Comparison of ENCODE assay signal across 15 cellular contexts in the genomic region with DNA sequence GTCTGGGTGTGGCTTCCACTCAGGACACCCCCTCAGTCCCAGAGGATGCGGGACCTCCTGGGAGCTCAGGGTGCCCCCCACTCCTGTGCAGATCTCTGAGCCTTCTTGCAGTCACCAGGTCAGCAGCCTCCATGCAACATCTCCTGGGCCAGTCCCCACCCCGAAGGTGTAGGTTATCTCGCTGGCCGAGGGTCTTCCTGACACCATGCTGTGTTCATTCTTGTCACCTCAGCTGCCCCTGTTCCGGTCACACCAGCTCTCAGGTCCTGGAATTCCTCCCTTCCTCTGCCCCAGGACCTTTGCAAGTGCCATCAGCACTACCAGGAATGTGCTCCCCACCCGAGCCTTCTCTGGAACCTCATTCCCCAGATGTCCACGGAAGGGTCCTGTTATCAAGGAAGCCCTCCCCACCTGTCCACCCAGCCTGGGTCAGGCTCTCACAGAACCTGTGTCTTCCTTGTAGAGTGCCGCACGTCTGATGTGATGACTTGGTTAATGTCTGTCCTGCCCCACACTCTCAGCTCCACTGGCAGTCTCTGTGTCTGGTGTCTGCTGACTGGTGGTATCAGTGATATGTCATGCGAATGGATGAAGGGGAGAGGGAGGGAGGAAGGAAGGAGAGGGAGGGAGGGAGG.
A peak's percentile ranks its signal among the peaks of the same experiment; 100 is the strongest.
DNase-seq lines count a peak whose midpoint lies in the region; TF ChIP-seq lines count a peak whose summit lies in the region.
"Had no signal": no experiment of that assay in that cellular context is flagged by ENCODE, and none has a peak within 500 bp of the region (broad histone marks: within the 10 kb centered on the region; RNA-seq: fewer than 3 reads in every experiment).

No MANE protein-coding gene starts in this region.

- peaks cover 28% of the 10 kb centered on the region for H3K27me3 Mint-ChIP-seq in chondrocyte (ENCODE audit: low read depth)
- H3K27me3 Mint-ChIP-seq: B cell had no signal

- 0 out of 2 replicates have a peak, but pooled peaks cover 10% of the 10 kb centered on the region for H3K27me3 ChIP-seq in BLaER1
- no peaks in the 10 kb centered on the region for H3K27me3 ChIP-seq in osteoblast (ENCODE audit: insufficient read depth, low read length)
- H3K27me3 ChIP-seq in A673 (replicated peaks; ENCODE audit: insufficient read depth, low read depth, low read length, poor library complexity), result peaks cover 34% of the 10 kb centered on the region

- H3K4me2 ChIP-seq in BLaER1 (peak overlapping the region; percentile 97), osteoblast (ENCODE audit: insufficient read depth, low read length) (no peak overlapping the region)

- H4K20me1 ChIP-seq in BLaER1 (peaks cover 44% of the 10 kb centered on the region), osteoblast (ENCODE audit: insufficient read depth, low read length) (no peaks in the 10 kb centered on the region)

- TF ChIP-seq CTCF in HEK293 (tag by site-specific recombination; IDR thresholded peaks at IDR 0.05) (no peak), chondrocyte (IDR thresholded peaks at IDR 0.05) (no peak), osteoblast (IDR thresholded peaks at IDR 0.05; ENCODE audit: extremely low read depth, low read depth, low read length) (no peak), A673 (conservative IDR thresholded peaks at IDR 0.05; ENCODE audit: low read depth, low read length) (no peak)

- H3K4me3 ChIP-seq in BLaER1 (no peak overlapping the region), HEK293 (ENCODE audit: low read depth, low read length) (no peak overlapping the region), osteoblast (ENCODE audit: insufficient read depth, low read length) (no peak overlapping the region), A673 (ENCODE audit: low read depth, low read length, poor library complexity, severe bottlenecking) (no peak overlapping the region)

- no peak overlapping the region for H3K27ac ChIP-seq in BLaER1
- no peak overlapping the region for H3K27ac ChIP-seq in HEK293 (ENCODE audit: extremely low read depth, low read depth, low read length)
- H3K27ac ChIP-seq in osteoblast (ENCODE audit: low read depth, low read length), result no peak overlapping the region
- H3K27ac ChIP-seq in A673 (ENCODE audit: low read depth, low read length, poor library complexity, severe bottlenecking), result no peak overlapping the region

- POLR2A ChIA-PET in HEK293 (lab: Yijun Ruan, JAX), result no interaction called here
- POLR2A ChIA-PET in A673 (lab: Charles Lee; ENCODE audit: low non-redundant PET), result no interaction called here

- H3K36me3 ChIP-seq in BLaER1 (no peaks in the 10 kb centered on the region), HEK293 (ENCODE audit: control insufficient read depth in 2 of 2, insufficient read depth in 1 of 2, low read length in 2 of 2) (no peaks in the 10 kb centered on the region), osteoblast (ENCODE audit: insufficient read depth, low read length) (no peaks in the 10 kb centered on the region), A673 (ENCODE audit: insufficient read depth, low read length, poor library complexity, severe bottlenecking) (no peaks in the 10 kb centered on the region)

- DNase-seq in chondrocyte (ENCODE audit: low spot score), result peak; percentile 81
- peak; percentile 80 for DNase-seq in osteoblast (ENCODE audit: insufficient read length, low spot score, missing footprints)
- no peak for DNase-seq in stimulated activated CD4-positive, alpha-beta T cell treated with anti-CD3 and anti-CD28 coated beads, Interleukin-12 subunit alpha, Interleukin-12 subunit beta, amount 100 ng/mL, for 4 hours
- DNase-seq in T-helper 9 cell, result no peak
- DNase-seq in NCI-H774 (lab: John Stamatoyannopoulos, UW), result no peak
- no peak for DNase-seq in A673 (ENCODE audit: low spot score)
- DNase-seq: Caco-2; CD8-positive, alpha-beta memory T cell; DND-41; GDM1; H7 had no signal

- H3K4me1 ChIP-seq in BLaER1 (peaks cover 71% of the 10 kb centered on the region), HEK293 (ENCODE audit: control insufficient read depth, insufficient read depth, low read length) (no peaks in the 10 kb centered on the region), osteoblast (ENCODE audit: insufficient read depth, low read length) (no peaks in the 10 kb centered on the region), A673 (ENCODE audit: insufficient read depth, low read length, poor library complexity, severe bottlenecking) (no peaks in the 10 kb centered on the region)
- H3K4me1 ChIP-seq: Caco-2 had no signal

- no peak overlapping the region for H2AFZ ChIP-seq in osteoblast (ENCODE audit: low read length)

- no peaks in the 10 kb centered on the region for H3K79me2 ChIP-seq in osteoblast (ENCODE audit: insufficient read depth, low read length)

- CTCF ChIA-PET in HEK293 (lab: Yijun Ruan, JAX), result interaction anchor here (0.6 kb wide), 1 partner anchor 36 kb away, joined by 8 read pairs; no protein-coding TSS in a partner anchor
- CTCF ChIA-PET in A673 (lab: Charles Lee), result no interaction called here

- H3K4me3 Mint-ChIP-seq in chondrocyte (ENCODE audit: unreplicated experiment), result no peak overlapping the region
- H3K4me3 Mint-ChIP-seq: B cell; CD8-positive, alpha-beta memory T cell; IgD-negative memory B cell had no signal

- BruUV-seq in A673 (replicated peaks; lab: Mats Ljungman, UMichigan), result no TSS peak

- H3K4me1 Mint-ChIP-seq in chondrocyte (ENCODE audit: low read depth), result no peaks in the 10 kb centered on the region
- H3K4me1 Mint-ChIP-seq: B cell; CD8-positive, alpha-beta memory T cell had no signal

- no peak overlapping the region for H3K9ac ChIP-seq in BLaER1

- H3K9me3 Mint-ChIP-seq in chondrocyte (ENCODE audit: low read depth), result no peaks in the 10 kb centered on the region
- H3K9me3 Mint-ChIP-seq: CD8-positive, alpha-beta memory T cell; IgD-negative memory B cell had no signal

- H3K27ac Mint-ChIP-seq in chondrocyte (ENCODE audit: unreplicated experiment), result no peak overlapping the region
- H3K27ac Mint-ChIP-seq: B cell had no signal

- intact Hi-C loops in A673 (cut with micrococcal nuclease; ENCODE audit: unreplicated experiment), result no loop called here

- H3K36me3 Mint-ChIP-seq in chondrocyte (ENCODE audit: low read depth), result no peaks in the 10 kb centered on the region
- H3K36me3 Mint-ChIP-seq: CD8-positive, alpha-beta memory T cell had no signal

- H3K9me3 ChIP-seq in BLaER1, result no peaks in the 10 kb centered on the region
- H3K9me3 ChIP-seq in HEK293 (ENCODE audit: control insufficient read depth, insufficient read depth, low read depth, low read length), result no peaks in the 10 kb centered on the region
- H3K9me3 ChIP-seq in osteoblast (ENCODE audit: low read depth, low read length), result no peaks in the 10 kb centered on the region
- no peaks in the 10 kb centered on the region for H3K9me3 ChIP-seq in A673 (ENCODE audit: low read depth, low read length, poor library complexity, severe bottlenecking)
- H3K9me3 ChIP-seq: Caco-2 had no signal

TF ChIP-seq in HEK293, 187 proteins besides CTCF, POLR2A, EP300 and RAD21:
- no peak for TF ChIP-seq ZNF16 (tag by site-specific recombination; IDR thresholded peaks at IDR 0.05; ENCODE audit: low read depth)
- TF ChIP-seq ZNF623 (tag by site-specific recombination; IDR thresholded peaks at IDR 0.05), result peak; percentile 84

Comparison
In these comparisons a context has a peak if more than half of its experiments do, and no peak if none do; other contexts are left out.
1. DNase-seq: peak in chondrocyte (single experiment) and osteoblast (single experiment); none in stimulated activated CD4-positive, alpha-beta T cell treated with anti-CD3 and anti-CD28 coated beads, Interleukin-12 subunit alpha, Interleukin-12 subunit beta, amount 100 ng/mL, for 4 hours (single experiment), T-helper 9 cell (single experiment), NCI-H774 (single experiment) and A673 (single experiment).